Comparison of ENCODE assay signal across 8 cellular contexts in genomic region chr5:139293504-139294371, GRCh38. TPM values are rescaled to one million over a fixed set of nuclear protein-coding genes. Genes with fewer than 3 reads are reported as not detected.
DNase-seq lines count a peak whose midpoint lies in the region; ATAC-seq, FAIRE-seq and TF ChIP-seq lines count a peak whose summit lies in the region.

TSS of gene MATR3 (plus strand) at chr5:139293740. CDS start at chr5:139307416, 13,676 bp downstream.

- H3K23me2 ChIP-seq in H1 (ENCODE audit: low read depth, low read length): peaks cover 2% of the 10 kb centered on the region; the same call in 1 of the 2 replicates

- H3K4me2 ChIP-seq in H1 (ENCODE audit: insufficient read depth in 1 of 2, low read depth in 2 of 2, low read length in 2 of 2): peak within 1 kb of the TSS; percentile 49 to 67
- H3K4me2 ChIP-seq in mesenchymal stem cell (ENCODE audit: low read length, poor library complexity, severe bottlenecking): peak within 1 kb of the TSS; percentile 56

- peak; percentile 66 for ATAC-seq in GM21360 (IDR thresholded peaks at IDR 0.05; ENCODE audit: unreplicated experiment)

- H3K4me3 ChIP-seq in H1 (ENCODE audit: extremely low read depth in 1 of 4, insufficient read depth in 2 of 4, low read depth in 3 of 4, low read length in 4 of 4) (peak within 1 kb of the TSS; percentile 83 to 99 (median 95)), mesenchymal stem cell (ENCODE audit: insufficient read depth in 1 of 2, low read depth in 1 of 2, low read length in 2 of 2) (peak within 1 kb of the TSS; percentile 95 to 99)

- H3K79me1 ChIP-seq in H1 (ENCODE audit: low read depth, low read length) (no peaks in the 10 kb centered on the region), mesenchymal stem cell (replicated peaks; ENCODE audit: low read length, poor library complexity, severe bottlenecking) (peaks cover 7% of the 10 kb centered on the region)

- TF ChIP-seq POLR2A in H1 (IDR thresholded peaks at IDR 0.05; ENCODE audit: control extremely low read depth in 1 of 2, low read depth in 2 of 2, low read length in 2 of 2): peak; percentile 97 to 99

- no peak within 1 kb of the TSS for H3K14ac ChIP-seq in H1 (ENCODE audit: insufficient read length)
- H3K14ac ChIP-seq in mesenchymal stem cell (ENCODE audit: low read length in 2 of 2): peak within 1 kb of the TSS in 1 of 2 experiments; percentile 100

- H4K20me1 ChIP-seq in H1 (replicated peaks in 1 of 2; ENCODE audit: control insufficient read depth in 1 of 2, insufficient read depth in 2 of 2, low read length in 2 of 2): peaks cover 17 to 32% of the 10 kb centered on the region in 2 experiments

- peak within 1 kb of the TSS; percentile 98 for H3K27ac ChIP-seq in H1 (ENCODE audit: low read depth, low read length)
- H3K27ac ChIP-seq in mesenchymal stem cell (ENCODE audit: low read length, poor library complexity, severe bottlenecking): peak within 1 kb of the TSS; percentile 99

- H3K23ac ChIP-seq in H1 (ENCODE audit: insufficient read length) (no peak within 1 kb of the TSS), mesenchymal stem cell (ENCODE audit: low read length in 2 of 2) (peak within 1 kb of the TSS in 1 of 2 experiments; percentile 96)

- H3K36me3 ChIP-seq in H1 (ENCODE audit: control insufficient read depth in 2 of 4, insufficient read depth in 4 of 4, low read length in 3 of 4): 0 out of 8 replicates have a peak, but pooled peaks cover 0 to 2% (median 0%) of the 10 kb centered on the region in 4 experiments
- no peaks in the 10 kb centered on the region for H3K36me3 ChIP-seq in mesenchymal stem cell (ENCODE audit: control insufficient read depth in 1 of 2, insufficient read depth in 2 of 2, low read depth in 1 of 2, low read length in 2 of 2)

- H3K4ac ChIP-seq in H1 (replicated peaks; ENCODE audit: insufficient read length, low read depth, low read length) (peak within 1 kb of the TSS; percentile 100), mesenchymal stem cell (ENCODE audit: low read depth in 1 of 2, low read length in 2 of 2) (peak within 1 kb of the TSS; percentile 98 to 100)

- peak within 1 kb of the TSS; percentile 62 for H2BK120ac ChIP-seq in H1 (replicated peaks; ENCODE audit: low read depth, low read length)
- H2BK120ac ChIP-seq in mesenchymal stem cell (ENCODE audit: low read depth, low read length): peak within 1 kb of the TSS; percentile 98

- CTCF ChIA-PET in H1 (lab: Charles Lee; ENCODE audit: partially characterized antibody): interaction anchor here (0.7 to 2.5 kb wide), 10 partner anchors 10 to 417 kb away, joined by 3 to 10 read pairs (median 3); partner anchors contain the start of gene PAIP2

- peak; percentile 80 for FAIRE-seq in HTR-8/SVneo (lab: Jason Lieb, UNC)
- FAIRE-seq in H1 (lab: Jason Lieb, UNC): no peak

- no peak within 1 kb of the TSS for H2BK20ac ChIP-seq in H1 (ENCODE audit: low read length)

- TF ChIP-seq RAD21 in H1 (IDR thresholded peaks at IDR 0.05 in 1 of 2, conservative IDR thresholded peaks at IDR 0.05 in 1 of 2; ENCODE audit: low read depth in 2 of 2, low read length in 2 of 2): no peak

- peak within 1 kb of the TSS; percentile 99 for H3K56ac ChIP-seq in H1 (replicated peaks; ENCODE audit: insufficient read length, low read depth, low read length)

- H2AK5ac ChIP-seq in H1 (ENCODE audit: low read depth, low read length) (peak within 1 kb of the TSS; percentile 95), mesenchymal stem cell (ENCODE audit: low read length, severe bottlenecking) (peak within 1 kb of the TSS; percentile 86)

- POLR2A ChIA-PET in H1 (lab: Charles Lee; ENCODE audit: partially characterized antibody): interaction anchor here (0.6 to 51.1 kb wide), 50 partner anchors 4 to 829 kb away, joined by 3 to 1766 read pairs (median 4); partner anchors contain the start of genes CTNNA1, EGR1, ETF1 and HSPA9

- H2AFZ ChIP-seq in H1 (ENCODE audit: low read length): peak within 1 kb of the TSS; percentile 67
- peak within 1 kb of the TSS; percentile 76 for H2AFZ ChIP-seq in mesenchymal stem cell (ENCODE audit: low read depth, low read length)

- H3K9me3 ChIP-seq in H1 (ENCODE audit: insufficient read depth in 2 of 2, low read depth in 1 of 2, low read length in 1 of 2) (no peaks in the 10 kb centered on the region), mesenchymal stem cell (ENCODE audit: control insufficient read depth, low read length) (no peaks in the 10 kb centered on the region)

- DNase-seq in CMK (ENCODE audit: low read depth) (peak; percentile 83), HTR-8/SVneo (ENCODE audit: insufficient read length, low spot score) (peak; percentile 93), NOMO-1 treated with dmso at 0.1 percent for 144 hours (lab: John Stamatoyannopoulos, UW; ENCODE audit: unreplicated experiment) (peak; percentile 93), H1 (ENCODE audit: low read depth in 1 of 2, low spot score in 2 of 2) (peak; percentile 91 to 95), mesenchymal stem cell (peak; percentile 97)
- DNase-seq in activated CD8-positive, alpha-beta memory T cell treated with anti-CD3 and anti-CD28 coated beads for 48 hours (ENCODE audit: low read depth in 2 of 3, low spot score in 2 of 3): peak; percentile 84 to 91 (median 87)
- DNase-seq in stimulated activated CD8-positive, alpha-beta memory T cell treated with anti-CD3 and anti-CD28 coated beads, Interleukin-12 subunit alpha, Interleukin-12 subunit beta, amount 100 ng/mL, for 4 hours (ENCODE audit: low read depth): peak; percentile 86

- H3K9ac ChIP-seq in H1 (replicated peaks in 1 of 4; ENCODE audit: extremely low read depth in 1 of 4, low read depth in 3 of 4, low read length in 3 of 4) (peak within 1 kb of the TSS; percentile 99 to 100 (median 100)), mesenchymal stem cell (ENCODE audit: low read length) (peak within 1 kb of the TSS; percentile 100)

- H2BK12ac ChIP-seq in H1 (ENCODE audit: low read depth, low read length) (peak within 1 kb of the TSS; percentile 81; the same call in 1 of the 2 replicates), mesenchymal stem cell (ENCODE audit: low read length in 2 of 2) (peak within 1 kb of the TSS in 1 of 2 experiments; percentile 54)

- H3K4me1 ChIP-seq in H1 (replicated peaks in 1 of 4; ENCODE audit: control insufficient read depth in 3 of 4, insufficient read depth in 4 of 4, low read length in 3 of 4) (peaks cover 0 to 25% (median 7%) of the 10 kb centered on the region in 4 experiments; a peak in 5 of 7 replicates), mesenchymal stem cell (ENCODE audit: control insufficient read depth, insufficient read depth, low read depth, low read length) (peaks cover 9% of the 10 kb centered on the region)

- H2BK5ac ChIP-seq in H1 (ENCODE audit: low read depth, low read length) (peak within 1 kb of the TSS; percentile 99), mesenchymal stem cell (ENCODE audit: low read depth, low read length, poor library complexity, severe bottlenecking) (peak within 1 kb of the TSS; percentile 93)

- peaks cover 48 to 52% of the 10 kb centered on the region in 2 experiments for H3K79me2 ChIP-seq in H1 (ENCODE audit: control insufficient read depth in 1 of 2, insufficient read depth in 2 of 2, low read length in 2 of 2)

- H3K18ac ChIP-seq in H1 (ENCODE audit: extremely low read depth, low read length): peak within 1 kb of the TSS; percentile 98
- peak within 1 kb of the TSS; percentile 73 to 100 for H3K18ac ChIP-seq in mesenchymal stem cell (ENCODE audit: low read depth in 1 of 2, low read length in 2 of 2)

- H4K8ac ChIP-seq in H1 (ENCODE audit: extremely low read depth, insufficient read depth, low read length) (peak within 1 kb of the TSS; percentile 100), mesenchymal stem cell (ENCODE audit: low read length) (peak within 1 kb of the TSS; percentile 97)

- no peak for TF ChIP-seq EP300 in H1 (IDR thresholded peaks at IDR 0.05; ENCODE audit: borderline replicate concordance in 1 of 2, low read depth in 2 of 2, low read length in 2 of 2)

- 1% methylated on average over 22 of the region's 88 CpGs; no CpG with 5 or more reads in 1 of the 2 experiments for WGBS in H1 (ENCODE audit: extremely low coverage in 1 of 2, insufficient coverage in 1 of 2, insufficient read length in 1 of 2, insufficient replicate concordance in 2 of 2, low coverage in 1 of 2, low lambda C conversion rate in 2 of 2, missing lambda C conversion rate in 1 of 2), 2 experiments
- WGBS in mesenchymal stem cell: under 1% methylated on average over 69 of the region's 88 CpGs

- H2BK15ac ChIP-seq in H1 (ENCODE audit: low read length) (peak within 1 kb of the TSS; percentile 66; the same call in 1 of the 2 replicates), mesenchymal stem cell (ENCODE audit: low read depth, poor library complexity, severe bottlenecking) (peak within 1 kb of the TSS; percentile 88)

- H4K91ac ChIP-seq in H1 (replicated peaks; ENCODE audit: insufficient read length, low read length) (peak within 1 kb of the TSS; percentile 94), mesenchymal stem cell (ENCODE audit: low read length) (peak within 1 kb of the TSS; percentile 98)

- H3K27me3 ChIP-seq in H1 (replicated peaks in 1 of 4; ENCODE audit: control insufficient read depth in 3 of 4, extremely low read depth in 1 of 4, insufficient read depth in 3 of 4, low read length in 3 of 4) (no peaks in the 10 kb centered on the region), mesenchymal stem cell (ENCODE audit: control insufficient read depth in 1 of 2, insufficient read depth in 1 of 2, low read length in 2 of 2) (no peaks in the 10 kb centered on the region)

- TF ChIP-seq CTCF in H1 (IDR thresholded peaks at IDR 0.05; ENCODE audit: control extremely low read depth in 1 of 3, insufficient read depth in 1 of 3, low read depth in 1 of 3, low read length in 3 of 3): no peak

- H4K5ac ChIP-seq in H1 (ENCODE audit: insufficient read length, low read depth, low read length): peak within 1 kb of the TSS; percentile 94

TF ChIP-seq in H1, 55 proteins besides CTCF, POLR2A, EP300 and RAD21 (continues in another document):
- TF ChIP-seq E2F6 (IDR thresholded peaks at IDR 0.05) (peak; percentile 77), CTBP2 (IDR thresholded peaks at IDR 0.05; ENCODE audit: borderline replicate concordance, insufficient read depth, insufficient read length, low read length) (peak; percentile 24)

RNA-seq across cellular contexts. Expression of gene MATR3, which starts in this region (rescaled TPM):
- total RNA-seq in H1 (2021; fragmentation: NEBNext Ultra II Directional; extraction: Animal tissue kit (Norgen Biotek cat#: 25700)): 378 and 389 TPM in 2 replicates
- polyA plus RNA-seq in H1 (2011; rRNA removed): 90.6 and 116 TPM in 2 replicates
- 114 TPM for polyA plus RNA-seq in H1 (2011; cell fraction: cytosol; rRNA removed)
- polyA plus RNA-seq in H1 (2011; cell fraction: nucleus; rRNA removed): 147 TPM
- 195 to 447 TPM (median 235 TPM) in 4 replicates for polyA plus RNA-seq in H1 (2012, experiment 1 of 2)
- 18.5 TPM for polyA plus RNA-seq in H1 (2012, experiment 2 of 2)
- 192 TPM for polyA plus RNA-seq in H1 (2013, experiment 1 of 2)
- polyA plus RNA-seq in H1 (2013, experiment 2 of 2): 184 TPM
- polyA minus RNA-seq in H1 (2011; rRNA and poly(A)+ RNA removed): 458 and 712 TPM in 2 replicates
- polyA minus RNA-seq in H1 (2011; cell fraction: cytosol; rRNA and poly(A)+ RNA removed): 183 TPM
- 431 TPM for polyA minus RNA-seq in H1 (2011; cell fraction: nucleus; rRNA and poly(A)+ RNA removed)
- polyA plus RNA-seq in mesenchymal stem cell (2013, experiment 1 of 2): 104 TPM
- 105 TPM for polyA plus RNA-seq in mesenchymal stem cell (2013, experiment 2 of 2)

Comparison
In these comparisons a context has a peak if more than half of its experiments do, and no peak if none do; other contexts are left out.
1. Peak in every context shown above with its lines: DNase-seq, ATAC-seq, H3K4me3 ChIP-seq and H3K27ac ChIP-seq.